In genomic region chr20:4697189-4697873, GRCh38 we compare ENCODE assay signal across 1 cellular context.
TF ChIP-seq lines count a peak whose summit lies in the region.

No MANE protein-coding gene starts in this region.

TF ChIP-seq in HepG2, 621 proteins besides CTCF, POLR2A, EP300 and RAD21:
- TF ChIP-seq RBM22 (optimal IDR thresholded peaks at IDR 0.05; ENCODE audit: low read length) (peak; percentile 66), ZNF12 (CRISPR knock-in tag; IDR thresholded peaks at IDR 0.05) (no peak), HNF4G (IDR thresholded peaks at IDR 0.05; ENCODE audit: borderline replicate concordance, low read depth, low read length) (no peak), HNF4G (CRISPR knock-in tag; IDR thresholded peaks at IDR 0.05; ENCODE audit: borderline replicate concordance, low read depth) (no peak)
